In the genomic region with DNA sequence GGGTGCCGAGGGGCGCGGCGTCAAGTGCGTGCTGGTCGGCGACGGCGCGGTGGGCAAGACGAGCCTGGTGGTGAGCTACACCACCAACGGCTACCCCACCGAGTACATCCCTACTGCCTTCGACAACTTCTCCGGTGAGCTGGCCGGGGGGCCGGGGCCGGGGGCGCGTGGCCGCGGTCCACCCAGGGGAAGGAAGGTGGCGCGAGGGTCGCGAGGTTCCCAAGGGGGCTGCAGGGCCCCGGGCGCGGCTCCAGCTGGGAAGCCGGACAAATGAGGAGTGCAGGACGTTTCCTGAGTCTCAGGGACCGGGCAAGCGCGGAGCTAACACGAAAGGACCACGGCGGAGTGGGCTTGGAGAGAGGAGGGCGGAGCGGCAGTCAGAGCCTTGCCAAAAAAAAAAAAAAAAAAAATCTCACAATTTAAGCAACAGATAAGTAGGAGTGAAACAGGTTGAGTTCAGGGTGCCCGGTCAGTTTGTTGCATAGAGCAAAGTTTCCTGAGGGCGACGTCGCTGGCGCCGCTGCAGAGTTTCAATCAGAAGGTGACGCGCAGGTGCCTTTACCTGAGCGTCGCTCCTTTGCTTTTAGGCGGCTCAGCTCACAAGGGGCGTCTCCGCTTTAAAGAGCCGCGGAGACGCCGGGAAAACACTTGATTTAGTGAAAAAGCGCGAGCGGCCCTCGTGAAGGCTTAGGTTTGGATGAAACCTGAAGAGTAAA, we compare ENCODE assay signal across 1 cellular context.
TF ChIP-seq lines count a peak whose summit lies in the region.

No MANE protein-coding gene starts in this region.

TF ChIP-seq in H1, 55 proteins besides CTCF, POLR2A, EP300 and RAD21 (continued from another document):
- TF ChIP-seq SUZ12 (IDR thresholded peaks at IDR 0.05; ENCODE audit: low read length) (peak; percentile 54; the same call in 1 of the 2 replicates), TBP (IDR thresholded peaks at IDR 0.05; ENCODE audit: low read depth, low read length) (no peak), SP1 (IDR thresholded peaks at IDR 0.05; ENCODE audit: low read depth, low read length) (0 out of 2 replicates have a peak, but pooled peaks have one; percentile 19), E2F6 (IDR thresholded peaks at IDR 0.05) (peak; percentile 28; the same call in 1 of the 2 replicates), BRCA1 (IDR thresholded peaks at IDR 0.05; ENCODE audit: low read depth, low read length) (no peak), EZH2 (IDR thresholded peaks at IDR 0.05; ENCODE audit: low read depth, low read length, severe bottlenecking) (no peak), KDM4A (IDR thresholded peaks at IDR 0.05; ENCODE audit: low read depth, low read length, severe bottlenecking) (peak; percentile 10), RBBP5 (IDR thresholded peaks at IDR 0.05; ENCODE audit: borderline replicate concordance, low read depth, low read length) (0 out of 2 replicates have a peak, but pooled peaks have one; percentile 11)
- TF ChIP-seq, protein P1, sequence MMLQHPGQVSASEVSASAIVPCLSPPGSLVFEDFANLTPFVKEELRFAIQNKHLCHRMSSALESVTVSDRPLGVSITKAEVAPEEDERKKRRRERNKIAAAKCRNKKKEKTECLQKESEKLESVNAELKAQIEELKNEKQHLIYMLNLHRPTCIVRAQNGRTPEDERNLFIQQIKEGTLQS (IDR thresholded peaks at IDR 0.05; ENCODE audit: insufficient read depth, low read depth, low read length): no peak
